8 cellular contexts compared by ENCODE assay signal in genomic region chr21:45555557-45556301, GRCh38. TPM values are rescaled to one million over a fixed set of nuclear protein-coding genes. Genes with fewer than 3 reads are reported as not detected.
DNase-seq lines count a peak whose midpoint lies in the region; ATAC-seq and TF ChIP-seq lines count a peak whose summit lies in the region.

No MANE protein-coding gene starts in this region.

- H3K27ac Mint-ChIP-seq in naive B cell: peak overlapping the region in 1 of 6 donors; percentile 87

- TF ChIP-seq CTCF in OCI-LY1 (IDR thresholded peaks at IDR 0.05; ENCODE audit: low read length) (no peak), fibroblast of mammary gland (conservative IDR thresholded peaks at IDR 0.05; ENCODE audit: control insufficient read depth, insufficient read depth, low read depth, low read length) (peak; percentile 69)

- H3K9ac ChIP-seq in OCI-LY1 (ENCODE audit: low read length): no peak overlapping the region

- no peaks in the 10 kb centered on the region for H3K9me3 Mint-ChIP-seq in naive B cell

- no peak overlapping the region for H2AFZ ChIP-seq in OCI-LY1 (ENCODE audit: low read length)

- H3F3A ChIP-seq in OCI-LY1 (ENCODE audit: insufficient read depth, low read length): no peaks in the 10 kb centered on the region

- H3K4me1 ChIP-seq in OCI-LY1 (ENCODE audit: insufficient read depth, low read length, severe bottlenecking): peaks cover 4% of the 10 kb centered on the region
- peaks cover 18% of the 10 kb centered on the region for H3K4me1 ChIP-seq in thymus (ENCODE audit: control insufficient read depth, insufficient read depth, low read length)

- peaks cover 0 to 17% (median 10%) of the 10 kb centered on the region in 3 donors for H3K27me3 Mint-ChIP-seq in naive B cell

- 18% methylated on average over 61 of the region's 62 CpGs for whole genome bisulfite sequencing in thymus

- peaks cover 19 to 24% (median 19%) of the 10 kb centered on the region in 3 donors for H3K4me1 Mint-ChIP-seq in naive B cell

- H3K79me2 ChIP-seq in OCI-LY1 (ENCODE audit: insufficient read depth, low read length): no peaks in the 10 kb centered on the region

- H3K36me3 ChIP-seq in OCI-LY1 (ENCODE audit: insufficient read depth, low read length): no peaks in the 10 kb centered on the region
- H3K36me3 ChIP-seq in thymus (ENCODE audit: control insufficient read depth, insufficient read depth): no peaks in the 10 kb centered on the region

- H3K9me2 ChIP-seq in OCI-LY1 (ENCODE audit: low read depth, low read length): no peaks in the 10 kb centered on the region

- no peaks in the 10 kb centered on the region for H4K20me1 ChIP-seq in OCI-LY1 (ENCODE audit: insufficient read depth, low read length)

- no peak overlapping the region for H3K4me3 ChIP-seq in OCI-LY1 (ENCODE audit: low read depth, low read length, poor library complexity, severe bottlenecking)
- H3K4me3 ChIP-seq in fibroblast of mammary gland (ENCODE audit: control insufficient read depth, low read depth, low read length): peak overlapping the region; percentile 40
- peak overlapping the region; percentile 78 for H3K4me3 ChIP-seq in thymus (ENCODE audit: low read length)

- no peaks in the 10 kb centered on the region for H3K36me3 Mint-ChIP-seq in naive B cell

- peak overlapping the region; percentile 40 to 82 (median 76) for H3K4me3 Mint-ChIP-seq in naive B cell

- peak; percentile 22 for DNase-seq in DMS153 treated with DMSO at 0.1 percent for 48 hours (lab: John Stamatoyannopoulos, UW; ENCODE audit: unreplicated experiment)
- peak; percentile 80 for DNase-seq in activated effector memory CD4-positive, alpha-beta T cell treated with anti-CD3 and anti-CD28 coated beads, Interleukin-2, amount 50 U/mL, for 16 hours
- DNase-seq in fibroblast of mammary gland (ENCODE audit: low read depth): peak; percentile 81
- DNase-seq in naive B cell: peak; percentile 56

- H3K4me2 ChIP-seq in OCI-LY1 (ENCODE audit: low read length): peak overlapping the region; percentile 16; the same call in 1 of the 2 replicates

- H3K27ac ChIP-seq in OCI-LY1 (ENCODE audit: low read depth, low read length, poor library complexity, severe bottlenecking) (no peak overlapping the region), thymus (ENCODE audit: low read depth) (peak overlapping the region; percentile 76)

- H3K27me3 ChIP-seq in OCI-LY1 (ENCODE audit: insufficient read depth, low read length) (no peaks in the 10 kb centered on the region), thymus (ENCODE audit: control insufficient read depth, insufficient read depth) (no peaks in the 10 kb centered on the region)

- no peaks in the 10 kb centered on the region for H3K9me3 ChIP-seq in OCI-LY1 (ENCODE audit: low read length)
- no peaks in the 10 kb centered on the region for H3K9me3 ChIP-seq in thymus (ENCODE audit: control insufficient read depth)

- peak; percentile 49 for ATAC-seq in HG02610 (IDR thresholded peaks at IDR 0.05; ENCODE audit: unreplicated experiment)
- ATAC-seq in naive B cell (ENCODE audit: low read depth in 2 of 2): peak; percentile 37 to 57
- no peak for ATAC-seq in HG02852 (IDR thresholded peaks at IDR 0.05; ENCODE audit: unreplicated experiment)

RNA-seq across cellular contexts. Expression of gene SLC19A1, which starts 13.5 kb away (rescaled TPM):
- polyA plus RNA-seq in naive B cell (ENCODE audit: low read depth in 6 of 6): 10 to 100 TPM in 1 of 6 donors, 1 to 10 TPM in 5; 2.9 to 20.0 (median 4.3) TPM
- polyA plus RNA-seq in thymus: 8.9 TPM

Comparison
In these comparisons a context has a peak if more than half of its experiments do, and no peak if none do; other contexts are left out.
1. DNase-seq: peak in every context shown above with its lines; median percentile 81 in fibroblast of mammary gland; 80 in activated effector memory CD4-positive, alpha-beta T cell treated with anti-CD3 and anti-CD28 coated beads, Interleukin-2, amount 50 U/mL, for 16 hours; 56 in naive B cell; 22 in DMS153 treated with DMSO at 0.1 percent for 48 hours.